ENCODE assay signal across 22 cellular contexts in the genomic region with DNA sequence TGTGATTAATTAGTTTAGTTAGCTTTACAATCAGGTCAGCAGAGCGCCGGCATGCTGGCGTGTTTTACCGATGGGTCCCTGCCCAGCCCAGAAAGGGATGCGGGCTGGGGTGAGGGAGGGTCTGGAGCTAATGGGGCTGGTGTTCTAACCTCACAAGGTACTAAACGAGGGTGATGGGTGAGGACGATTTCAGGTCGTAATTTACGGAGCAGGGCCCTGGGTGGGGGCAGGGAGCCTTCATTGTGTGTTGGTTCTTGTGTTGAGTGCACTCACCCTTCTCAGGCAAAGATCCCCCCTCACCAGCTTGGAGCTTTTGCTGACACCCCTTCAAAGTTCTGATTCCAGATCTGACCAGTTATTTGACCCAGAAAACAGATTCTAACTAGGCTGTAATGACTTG. TPM values are rescaled to one million over a fixed set of nuclear protein-coding genes. Genes with fewer than 3 reads are reported as not detected.
A peak's percentile ranks its signal among the peaks of the same experiment; 100 is the strongest.
DNase-seq lines count a peak whose midpoint lies in the region; ATAC-seq and TF ChIP-seq lines count a peak whose summit lies in the region.
"Had no signal": no experiment of that assay in that cellular context is flagged by ENCODE, and none has a peak within 500 bp of the region (broad histone marks: within the 10 kb centered on the region; RNA-seq: fewer than 3 reads in every experiment).

No MANE protein-coding gene starts in this region.

- H3F3A ChIP-seq in MM.1S (ENCODE audit: insufficient read depth, low read length) = no peaks in the 10 kb centered on the region

- H3K79me2 ChIP-seq in MM.1S (ENCODE audit: low read length) = no peaks in the 10 kb centered on the region

- H3K27ac ChIP-seq in heart left ventricle = peak overlapping the region; percentile 3 to 92 (median 74)
- no peak overlapping the region for H3K27ac ChIP-seq in coronary artery
- peak overlapping the region; percentile 11 for H3K27ac ChIP-seq in subcutaneous abdominal adipose tissue (ENCODE audit: low read depth, low read length)
- H3K27ac ChIP-seq in MM.1S (ENCODE audit: low read length) = no peak overlapping the region
- H3K27ac ChIP-seq in RWPE1 = no peak overlapping the region
- H3K27ac ChIP-seq: HL-60, SJSA1 had no signal

- H3K4me3 ChIP-seq in heart left ventricle (no peak overlapping the region), coronary artery (no peak overlapping the region), subcutaneous abdominal adipose tissue (ENCODE audit: low read depth in 1 of 5, low read length in 5 of 5) (no peak overlapping the region), MM.1S (ENCODE audit: low read length) (no peak overlapping the region)
- H3K4me3 ChIP-seq: SJSA1 had no signal

- H3K27me3 Mint-ChIP-seq in osteocyte (ENCODE audit: unreplicated experiment) = peaks cover 9% of the 10 kb centered on the region

- no peak for ATAC-seq in heart left ventricle
- ATAC-seq in left ventricle myocardium superior = no peak

- no peaks in the 10 kb centered on the region for H3K36me3 Mint-ChIP-seq in osteocyte (ENCODE audit: unreplicated experiment)
- H3K36me3 Mint-ChIP-seq: CD8-positive, alpha-beta memory T cell had no signal

- intact Hi-C loops in heart left ventricle (cut with DNase I) (loop anchor here in 5 of 10 donors (2.0 to 10.0 kb wide), 8 partner anchors 38 to 515 kb away; partner anchors contain the start of gene PTGR3 (in 1 of the 5)), left ventricle myocardium superior (cut with micrococcal nuclease) (no loop called here)

- no peaks in the 10 kb centered on the region for H3K27me3 ChIP-seq in heart left ventricle
- H3K27me3 ChIP-seq in subcutaneous abdominal adipose tissue (ENCODE audit: control insufficient read depth in 5 of 5, insufficient read depth in 4 of 5, low read length in 5 of 5) = no peaks in the 10 kb centered on the region
- no peaks in the 10 kb centered on the region for H3K27me3 ChIP-seq in MM.1S (replicated peaks; ENCODE audit: insufficient read depth, low read length)
- H3K27me3 ChIP-seq: SJSA1 had no signal

- H3K4me1 Mint-ChIP-seq in osteocyte (ENCODE audit: unreplicated experiment) = no peaks in the 10 kb centered on the region

- H3K4me3 Mint-ChIP-seq in osteocyte (ENCODE audit: unreplicated experiment) = no peak overlapping the region
- H3K4me3 Mint-ChIP-seq: CD8-positive, alpha-beta memory T cell; IgD-negative memory B cell had no signal

- H3K9me3 ChIP-seq in heart left ventricle = no peaks in the 10 kb centered on the region
- no peaks in the 10 kb centered on the region for H3K9me3 ChIP-seq in subcutaneous abdominal adipose tissue (ENCODE audit: control insufficient read depth in 5 of 5, low read length in 5 of 5)
- no peaks in the 10 kb centered on the region for H3K9me3 ChIP-seq in MM.1S (replicated peaks; ENCODE audit: insufficient read depth, low read length)
- H3K9me3 ChIP-seq: SJSA1 had no signal

- CTCF ChIA-PET in RWPE1 (lab: Yijun Ruan, JAX) = interaction anchor here (0.5 to 0.7 kb wide), 2 partner anchors 9 to 527 kb away, joined by 3 to 4 read pairs; no protein-coding TSS in a partner anchor

- WGBS in heart left ventricle, 4 donors = 83 to 88% (median 86%) methylated on average over 9 of the region's 9 CpGs

- H3K36me3 ChIP-seq in heart left ventricle (no peaks in the 10 kb centered on the region), subcutaneous abdominal adipose tissue (ENCODE audit: control insufficient read depth in 5 of 5, insufficient read depth in 5 of 5, low read length in 5 of 5) (no peaks in the 10 kb centered on the region), MM.1S (replicated peaks; ENCODE audit: insufficient read depth, low read length) (no peaks in the 10 kb centered on the region)
- H3K36me3 ChIP-seq: SJSA1 had no signal

- H3K4me1 ChIP-seq in heart left ventricle (peaks cover 0 to 23% (median 7%) of the 10 kb centered on the region in 12 donors), subcutaneous abdominal adipose tissue (ENCODE audit: control insufficient read depth in 5 of 5, insufficient read depth in 5 of 5, low read length in 5 of 5) (peaks cover 0 to 52% (median 4%) of the 10 kb centered on the region in 5 donors), MM.1S (ENCODE audit: low read length) (0 out of 2 replicates have a peak, but pooled peaks cover 4% of the 10 kb centered on the region)

- DNase-seq in heart left ventricle (no peak), left ventricle myocardium superior (no peak), coronary artery (ENCODE audit: low spot score) (peak; percentile 31), osteocyte (ENCODE audit: extremely low spot score, unreplicated experiment) (peak; percentile 74), MM.1S (no peak), RWPE1 (ENCODE audit: low spot score) (no peak)
- DNase-seq: C1 segment of cervical spinal cord; CD8-positive, alpha-beta memory T cell; DMS153; DND-41; HCEC 1CT; NCI-H1092 treated with DMSO at 0.1 percent for 48 hours; NCI-H1436; NCI-H187; NCI-H2081 treated with DMSO at 0.1 percent for 48 hours; NCI-H2171 treated with DMSO at 0.1 percent for 48 hours; NCI-H345; NCI-H510A treated with DMSO at 0.1 percent for 48 hours had no signal

- H3K9me3 Mint-ChIP-seq in osteocyte (ENCODE audit: unreplicated experiment) = no peaks in the 10 kb centered on the region
- H3K9me3 Mint-ChIP-seq: CD8-positive, alpha-beta memory T cell had no signal

- TF ChIP-seq CTCF in heart left ventricle (IDR thresholded peaks at IDR 0.05) = no peak
- no peak for TF ChIP-seq CTCF in coronary artery (IDR thresholded peaks at IDR 0.05)
- TF ChIP-seq CTCF in osteocyte (IDR thresholded peaks at IDR 0.05) = no peak
- TF ChIP-seq CTCF in MM.1S (IDR thresholded peaks at IDR 0.05; ENCODE audit: low read length) = no peak
- no peak for TF ChIP-seq CTCF in RWPE1 (conservative IDR thresholded peaks at IDR 0.05; ENCODE audit: low read depth)

- H3K9ac ChIP-seq in subcutaneous abdominal adipose tissue (ENCODE audit: low read length in 5 of 5) = no peak overlapping the region
- no peak overlapping the region for H3K9ac ChIP-seq in MM.1S (ENCODE audit: low read length)

- H4K20me1 ChIP-seq in MM.1S (ENCODE audit: insufficient read depth, low read length) = no peaks in the 10 kb centered on the region

- POLR2A ChIA-PET in RWPE1 (lab: Yijun Ruan, JAX; ENCODE audit: low non-redundant PET) = no interaction called here

- no peak for TF ChIP-seq POLR2A in heart left ventricle (IDR thresholded peaks at IDR 0.05)

- no peaks in the 10 kb centered on the region for H3K9me2 ChIP-seq in MM.1S (replicated peaks; ENCODE audit: insufficient read depth, low read length)

- no peak overlapping the region for H3K27ac Mint-ChIP-seq in osteocyte (ENCODE audit: unreplicated experiment)
- H3K27ac Mint-ChIP-seq: CD8-positive, alpha-beta memory T cell; IgD-negative memory B cell had no signal

- H2AFZ ChIP-seq in MM.1S (ENCODE audit: low read length) = no peak overlapping the region

- H3K4me2 ChIP-seq in MM.1S (ENCODE audit: low read depth, low read length) = no peak overlapping the region

RNA-seq across cellular contexts. Expression of gene PTGR3, which starts 39.5 kb away (rescaled TPM):
- 10 to 100 TPM; 35.3 to 58.2 (median 49.4) TPM for total RNA-seq in heart left ventricle
- polyA plus RNA-seq in heart left ventricle = 10 to 100 TPM; 13.6 to 33.4 TPM
- 69.6 TPM for total RNA-seq in left ventricle myocardium superior
- total RNA-seq in osteocyte = 17.7 and 19.7 TPM in 2 replicates

RNA-seq across cellular contexts. Expression of gene TSHZ1, which starts 41.2 kb away (rescaled TPM):
- total RNA-seq in heart left ventricle = 10 to 100 TPM; 14.7 to 27.9 (median 19.5) TPM
- polyA plus RNA-seq in heart left ventricle = 1 to 10 TPM; 7.5 to 8.8 TPM
- 24.7 TPM for total RNA-seq in left ventricle myocardium superior
- 12.2 and 13.3 TPM in 2 replicates for total RNA-seq in osteocyte

Comparison
In these comparisons a context has a peak if more than half of its experiments do, and no peak if none do; other contexts are left out.
1. DNase-seq: peak in coronary artery (single experiment) and osteocyte (single experiment); none in heart left ventricle (0 of 5), left ventricle myocardium superior (single experiment), MM.1S (single experiment) and RWPE1 (single experiment).
2. H3K27ac ChIP-seq: peak in heart left ventricle (12 of 12) and subcutaneous abdominal adipose tissue (single experiment); none in coronary artery (0 of 2), MM.1S (single experiment) and RWPE1 (single experiment).